10 cellular contexts compared by ENCODE assay signal in the genomic region with DNA sequence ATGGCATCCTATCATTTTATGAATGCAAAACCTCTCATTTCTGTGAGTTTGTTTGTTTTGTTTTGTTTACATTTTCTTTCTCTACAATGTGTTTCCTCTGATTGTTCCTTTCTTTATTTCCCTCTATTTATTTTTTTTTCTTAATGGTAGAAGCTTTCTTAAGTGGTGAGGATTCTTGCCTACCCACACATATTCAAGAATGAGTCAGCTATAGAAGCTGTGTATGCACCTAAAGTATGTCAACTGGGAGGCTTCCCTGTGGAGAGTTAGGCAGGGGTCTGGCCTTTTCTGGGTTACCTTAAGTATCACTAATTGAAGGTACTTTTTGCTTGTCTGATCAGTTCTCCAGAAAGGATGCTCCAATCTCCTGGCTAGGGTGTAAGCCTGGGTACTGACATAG.
DNase-seq lines count a peak whose midpoint lies in the region; ATAC-seq and TF ChIP-seq lines count a peak whose summit lies in the region.
"Had no signal": no experiment of that assay in that cellular context is flagged by ENCODE, and none has a peak within 500 bp of the region (broad histone marks: within the 10 kb centered on the region; RNA-seq: fewer than 3 reads in every experiment).

No MANE protein-coding gene starts in this region.

- H3K9me3 Mint-ChIP-seq in CD8-positive, alpha-beta memory T cell, result no peaks in the 10 kb centered on the region

- BruUV-seq in PC-3 (replicated peaks; lab: Mats Ljungman, UMichigan), result no TSS peak

- no peaks in the 10 kb centered on the region for H3K27me3 Mint-ChIP-seq in CD8-positive, alpha-beta memory T cell

- no peak for TF ChIP-seq CTCF in PC-3 (conservative IDR thresholded peaks at IDR 0.05; ENCODE audit: low read depth, low read length)
- no peak for TF ChIP-seq CTCF in foreskin keratinocyte (conservative IDR thresholded peaks at IDR 0.05)
- TF ChIP-seq CTCF in esophagus squamous epithelium (IDR thresholded peaks at IDR 0.05), result no peak

- peak overlapping the region in 7 of 8 donors; percentile 8 to 85 (median 54) for H3K27ac Mint-ChIP-seq in CD8-positive, alpha-beta memory T cell

- H3F3A ChIP-seq in PC-3 (ENCODE audit: low read length, unreplicated experiment), result no peaks in the 10 kb centered on the region

- H3K4me3 Mint-ChIP-seq in CD8-positive, alpha-beta memory T cell, result no peak overlapping the region

- intact Hi-C loops in PC-3 (cut with micrococcal nuclease) (no loop called here), esophagus squamous epithelium (cut with DNase I) (no loop called here)

- no peaks in the 10 kb centered on the region for H4K20me1 ChIP-seq in PC-3 (ENCODE audit: low read length)

- peaks cover 31% of the 10 kb centered on the region for H3K36me3 ChIP-seq in CD8-positive, alpha-beta memory T cell (ENCODE audit: insufficient read depth, low read length)
- H3K36me3 ChIP-seq in PC-3 (ENCODE audit: low read depth, low read length) (no peaks in the 10 kb centered on the region), esophagus squamous epithelium (peaks cover 0 to 10% (median 0%) of the 10 kb centered on the region in 3 donors)

- no peaks in the 10 kb centered on the region for H3K9me3 ChIP-seq in CD8-positive, alpha-beta memory T cell (ENCODE audit: low read length)
- H3K9me3 ChIP-seq in PC-3 (ENCODE audit: low read length) (no peaks in the 10 kb centered on the region), esophagus squamous epithelium (no peaks in the 10 kb centered on the region)
- H3K9me3 ChIP-seq: suprapubic skin had no signal

- H3K27me3 ChIP-seq in CD8-positive, alpha-beta memory T cell (ENCODE audit: insufficient read depth, low read length, poor library complexity, severe bottlenecking), result no peaks in the 10 kb centered on the region
- H3K27me3 ChIP-seq in PC-3 (ENCODE audit: low read length) (no peaks in the 10 kb centered on the region), foreskin keratinocyte (no peaks in the 10 kb centered on the region), esophagus squamous epithelium (no peaks in the 10 kb centered on the region)
- H3K27me3 ChIP-seq: suprapubic skin had no signal

- H3K9me2 ChIP-seq in PC-3 (replicated peaks; ENCODE audit: low read length), result no peaks in the 10 kb centered on the region

- peaks cover 5 to 79% (median 24%) of the 10 kb centered on the region in 3 donors for H3K36me3 Mint-ChIP-seq in CD8-positive, alpha-beta memory T cell

- H3K4me3 ChIP-seq in CD8-positive, alpha-beta memory T cell (ENCODE audit: low read length), result no peak overlapping the region
- H3K4me3 ChIP-seq in PC-3 (ENCODE audit: low read length) (no peak overlapping the region), esophagus squamous epithelium (no peak overlapping the region)
- H3K4me3 ChIP-seq: suprapubic skin had no signal

- CTCF ChIA-PET in CD8-positive, alpha-beta memory T cell (lab: Charles Lee), result no interaction called here
- CTCF ChIA-PET in PC-3 (lab: Charles Lee), result no interaction called here

- H3K79me2 ChIP-seq in PC-3 (ENCODE audit: low read length), result no peaks in the 10 kb centered on the region

- peaks cover 20 to 43% (median 41%) of the 10 kb centered on the region in 3 donors for H3K4me1 Mint-ChIP-seq in CD8-positive, alpha-beta memory T cell

- POLR2A ChIA-PET in CD8-positive, alpha-beta memory T cell (lab: Charles Lee), result no interaction called here
- POLR2A ChIA-PET in PC-3 (lab: Charles Lee; ENCODE audit: unreplicated experiment), result no interaction called here

- ATAC-seq in GM21529 (IDR thresholded peaks at IDR 0.05; ENCODE audit: unreplicated experiment), result peak; percentile 53
- ATAC-seq in PC-3, result no peak; the same call in 1 of the 2 replicates
- peak; percentile 70 for ATAC-seq in foreskin keratinocyte

- no peak for DNase-seq in CD8-positive, alpha-beta memory T cell
- DNase-seq in PC-3, result peak; percentile 16
- peak; percentile 5 to 37 for DNase-seq in foreskin keratinocyte
- no peak for DNase-seq in T-helper 9 cell
- DNase-seq in HUDEP-2 (lab: John Stamatoyannopoulos, UW; ENCODE audit: unreplicated experiment in 76 of 76), result no peak
- no peak for DNase-seq in DMS153 (lab: John Stamatoyannopoulos, UW)
- DNase-seq in esophagus squamous epithelium (lab: John Stamatoyannopoulos, UW), result no peak
- DNase-seq: retina had no signal

- no peak overlapping the region for H2AFZ ChIP-seq in PC-3 (ENCODE audit: low read length)

- no peak overlapping the region for H3K27ac ChIP-seq in CD8-positive, alpha-beta memory T cell (ENCODE audit: low read depth, low read length)
- no peak overlapping the region for H3K27ac ChIP-seq in PC-3 (ENCODE audit: low read length)
- no peak overlapping the region for H3K27ac ChIP-seq in foreskin keratinocyte
- no peak overlapping the region for H3K27ac ChIP-seq in esophagus squamous epithelium
- H3K27ac ChIP-seq: suprapubic skin had no signal

- no peak for TF ChIP-seq POLR2A in esophagus squamous epithelium (IDR thresholded peaks at IDR 0.05)

- H3K4me1 ChIP-seq in CD8-positive, alpha-beta memory T cell (ENCODE audit: insufficient read depth, low read length), result no peaks in the 10 kb centered on the region
- H3K4me1 ChIP-seq in PC-3 (ENCODE audit: insufficient read depth, low read length) (no peaks in the 10 kb centered on the region), foreskin keratinocyte (peaks cover 17% of the 10 kb centered on the region), esophagus squamous epithelium (no peaks in the 10 kb centered on the region)
- H3K4me1 ChIP-seq: suprapubic skin had no signal

- H3K9ac ChIP-seq in PC-3 (ENCODE audit: low read length), result no peak overlapping the region

- no peak overlapping the region for H3K4me2 ChIP-seq in PC-3 (ENCODE audit: low read length)

Comparison
In these comparisons a context has a peak if more than half of its experiments do, and no peak if none do; other contexts are left out.
1. DNase-seq: peak in PC-3 (single experiment) and foreskin keratinocyte (2 of 2); none in CD8-positive, alpha-beta memory T cell (0 of 5), T-helper 9 cell (single experiment), HUDEP-2 (0 of 76), DMS153 (single experiment) and esophagus squamous epithelium (single experiment).